1 cellular context compared by ENCODE assay signal in the genomic region with DNA sequence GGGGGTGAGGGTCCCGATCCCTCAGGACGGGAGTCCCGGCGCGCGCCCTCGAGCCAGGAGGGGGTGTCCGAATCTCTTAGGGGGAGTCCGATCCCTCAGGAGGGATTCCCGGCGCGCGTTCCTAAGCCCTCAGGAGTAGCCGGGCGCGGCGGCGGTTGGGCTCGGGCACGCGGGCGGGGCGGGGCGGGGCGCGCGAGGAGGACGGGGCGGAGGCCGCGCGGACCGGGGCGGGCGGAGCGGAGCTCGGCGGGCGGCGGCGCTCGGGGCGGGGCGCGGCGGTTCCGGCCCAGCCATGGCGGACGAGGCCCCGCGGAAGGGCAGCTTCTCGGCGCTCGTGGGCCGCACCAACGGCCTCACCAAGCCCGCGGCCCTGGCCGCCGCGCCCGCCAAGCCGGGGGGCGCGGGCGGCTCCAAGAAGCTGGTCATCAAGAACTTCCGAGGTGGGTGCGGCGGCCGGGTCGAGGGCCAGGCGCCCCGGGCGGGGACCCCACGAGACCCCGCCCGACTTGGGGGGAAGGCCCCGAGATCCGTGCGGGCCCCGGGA.
TF ChIP-seq lines count a peak whose summit lies in the region.

Gene CUL4A (plus strand): TSS at position 278 of the 544 bp plus-strand sequence. CDS start 15 bp downstream, at position 293.

TF ChIP-seq in SK-N-SH treated with all-trans-retinoic acid at 6 μM for 48 hours, 23 proteins besides CTCF, POLR2A, EP300 and RAD21 (continued from another document):
- TF ChIP-seq POU6F1 (CRISPR knock-in tag; IDR thresholded peaks at IDR 0.05; ENCODE audit: borderline replicate concordance, low read depth) = no peak
- no peak for TF ChIP-seq ZNF8 (CRISPR knock-in tag; IDR thresholded peaks at IDR 0.05)
- TF ChIP-seq ZNF70 (CRISPR knock-in tag; IDR thresholded peaks at IDR 0.05) = no peak
- TF ChIP-seq TOX (CRISPR knock-in tag; IDR thresholded peaks at IDR 0.05; ENCODE audit: borderline replicate concordance) = no peak
- no peak for TF ChIP-seq ZNF565 (CRISPR knock-in tag; conservative IDR thresholded peaks at IDR 0.05; ENCODE audit: low read depth)
